1 cellular context compared by ENCODE assay signal in genomic region chr18:8656226-8656625, GRCh38.
TF ChIP-seq lines count a peak whose summit lies in the region.

No MANE protein-coding gene starts in this region.

TF ChIP-seq in IMR-90, 13 proteins besides CTCF, POLR2A, EP300 and RAD21 (continued from another document):
- TF ChIP-seq CHD1 (IDR thresholded peaks at IDR 0.05; ENCODE audit: low read depth, low read length): no peak
- TF ChIP-seq CEBPB (IDR thresholded peaks at IDR 0.05; ENCODE audit: low read depth, low read length): no peak
- TF ChIP-seq ELK1 (IDR thresholded peaks at IDR 0.05; ENCODE audit: borderline replicate concordance, low read depth, low read length): no peak
- TF ChIP-seq USF2 (IDR thresholded peaks at IDR 0.05; ENCODE audit: low read depth, low read length): no peak
- TF ChIP-seq MAZ (IDR thresholded peaks at IDR 0.05; ENCODE audit: borderline replicate concordance, low read depth, low read length): no peak
- no peak for TF ChIP-seq BHLHE40 (IDR thresholded peaks at IDR 0.05; ENCODE audit: low read depth, low read length)
- TF ChIP-seq MAFK (IDR thresholded peaks at IDR 0.05; ENCODE audit: low read depth, low read length): no peak
- TF ChIP-seq SMC3 (IDR thresholded peaks at IDR 0.05; ENCODE audit: low read depth, low read length): no peak
- no peak for TF ChIP-seq RCOR1 (IDR thresholded peaks at IDR 0.05; ENCODE audit: insufficient replicate concordance, low read length)
